ENCODE assay signal across 19 cellular contexts in genomic region chr12:93583993-93584392, GRCh38. TPM values are rescaled to one million over a fixed set of nuclear protein-coding genes. Genes with fewer than 3 reads are reported as not detected.
DNase-seq lines count a peak whose midpoint lies in the region; ATAC-seq and TF ChIP-seq lines count a peak whose summit lies in the region.
"Had no signal": no experiment of that assay in that cellular context is flagged by ENCODE, and none has a peak within 500 bp of the region (broad histone marks: within the 10 kb centered on the region; RNA-seq: fewer than 3 reads in every experiment).

No MANE protein-coding gene starts in this region.

- no peak for TF ChIP-seq CTCF in WTC11 (IDR thresholded peaks at IDR 0.05)
- TF ChIP-seq CTCF in parathyroid adenoma (IDR thresholded peaks at IDR 0.05): no peak

- H3K4me3 ChIP-seq in H7 (ENCODE audit: insufficient read depth, low read depth, low read length) (no peak overlapping the region), iPS-18a (ENCODE audit: low read length) (peak overlapping the region; percentile 26), parathyroid adenoma (ENCODE audit: low read depth, low read length) (no peak overlapping the region)
- H3K4me3 ChIP-seq: SK-N-MC had no signal

- peak; percentile 96 for ATAC-seq in WTC11

- H3K36me3 ChIP-seq in H7 (replicated peaks; ENCODE audit: control insufficient read depth, insufficient read depth, low read length) (no peaks in the 10 kb centered on the region), iPS-18a (ENCODE audit: control insufficient read depth, low read depth, low read length) (no peaks in the 10 kb centered on the region), parathyroid adenoma (ENCODE audit: control insufficient read depth, insufficient read depth, low read length) (no peaks in the 10 kb centered on the region)

- POLR2A ChIA-PET in WTC11 (lab: Charles Lee): interaction anchor here (0.6 to 2.3 kb wide), 2 partner anchors 11 to 13 kb away, joined by 3 to 11 read pairs; partner anchors contain the start of gene SOCS2
- POLR2A ChIA-PET in activated CD4-positive, alpha-beta memory T cell treated with anti-CD3 and anti-CD28 coated beads, Interleukin-2, amount 10 ng/mL, durations not matched to agents 7 days and 5 days (lab: Charles Lee): no interaction called here

- no peaks in the 10 kb centered on the region for H3K27me3 ChIP-seq in H7 (ENCODE audit: control insufficient read depth, insufficient read depth, low read length)
- no peaks in the 10 kb centered on the region for H3K27me3 ChIP-seq in iPS-18a (ENCODE audit: control insufficient read depth, insufficient read depth, low read length)
- H3K27me3 ChIP-seq in parathyroid adenoma (ENCODE audit: control insufficient read depth, insufficient read depth, low read length): no peaks in the 10 kb centered on the region

- H3K27me3 Mint-ChIP-seq in WTC11 (ENCODE audit: low read depth): no peaks in the 10 kb centered on the region
- H3K27me3 Mint-ChIP-seq in activated CD4-positive, alpha-beta memory T cell treated with anti-CD3 and anti-CD28 coated beads, Interleukin-2, amount 10 ng/mL, durations not matched to agents 7 days and 5 days: no peaks in the 10 kb centered on the region
- H3K27me3 Mint-ChIP-seq in activated T-helper 1 cell treated with anti-CD3 and anti-CD28 coated beads, Interleukin-12 subunit alpha, Interleukin-12 subunit beta, Interleukin-2, Interleukin-4 antibody, amounts not matched to agents 30 ng/mL and 10 ng/mL and 1 ng/mL, durations not matched to agents 14 hours and 24 hours and 36 hours (ENCODE audit: insufficient read depth): peaks cover 1% of the 10 kb centered on the region

- H3K27ac ChIP-seq in iPS-18a (ENCODE audit: low read length) (peak overlapping the region; percentile 76), parathyroid adenoma (peak overlapping the region; percentile 12)
- H3K27ac ChIP-seq: KMS-11, SK-N-MC had no signal

- H3K9ac ChIP-seq in iPS-18a (ENCODE audit: low read length) (peak overlapping the region; percentile 29), parathyroid adenoma (no peak overlapping the region)
- H3K9ac ChIP-seq: KMS-11 had no signal

- peaks cover 24% of the 10 kb centered on the region for H3K79me2 ChIP-seq in parathyroid adenoma

- peak overlapping the region; percentile 83 for H3K27ac Mint-ChIP-seq in WTC11
- no peak overlapping the region for H3K27ac Mint-ChIP-seq in activated CD4-positive, alpha-beta memory T cell treated with anti-CD3 and anti-CD28 coated beads, Interleukin-2, amount 10 ng/mL, durations not matched to agents 7 days and 5 days
- no peak overlapping the region for H3K27ac Mint-ChIP-seq in activated T-helper 1 cell treated with anti-CD3 and anti-CD28 coated beads, Interleukin-12 subunit alpha, Interleukin-12 subunit beta, Interleukin-2, Interleukin-4 antibody, amounts not matched to agents 30 ng/mL and 10 ng/mL and 1 ng/mL, durations not matched to agents 14 hours and 24 hours and 36 hours
- H3K27ac Mint-ChIP-seq: IgD-negative memory B cell had no signal

- no peak overlapping the region for H3K4me2 ChIP-seq in parathyroid adenoma (ENCODE audit: low read length)
- H3K4me2 ChIP-seq: KMS-11 had no signal

- H3K4me1 ChIP-seq in iPS-18a (ENCODE audit: control insufficient read depth, low read depth, low read length): peaks cover 30% of the 10 kb centered on the region
- peaks cover 30% of the 10 kb centered on the region for H3K4me1 ChIP-seq in parathyroid adenoma

- peak overlapping the region; percentile 22; the same call in 1 of the 2 replicates for H3K4me3 Mint-ChIP-seq in WTC11
- no peak overlapping the region for H3K4me3 Mint-ChIP-seq in activated CD4-positive, alpha-beta memory T cell treated with anti-CD3 and anti-CD28 coated beads, Interleukin-2, amount 10 ng/mL, durations not matched to agents 7 days and 5 days
- no peak overlapping the region for H3K4me3 Mint-ChIP-seq in activated T-helper 1 cell treated with anti-CD3 and anti-CD28 coated beads, Interleukin-12 subunit alpha, Interleukin-12 subunit beta, Interleukin-2, Interleukin-4 antibody, amounts not matched to agents 30 ng/mL and 10 ng/mL and 1 ng/mL, durations not matched to agents 14 hours and 24 hours and 36 hours
- H3K4me3 Mint-ChIP-seq: IgD-negative memory B cell had no signal

- no peak overlapping the region for H2AFZ ChIP-seq in parathyroid adenoma

- H3K36me3 Mint-ChIP-seq in WTC11: peaks cover 12% of the 10 kb centered on the region
- H3K36me3 Mint-ChIP-seq in activated CD4-positive, alpha-beta memory T cell treated with anti-CD3 and anti-CD28 coated beads, Interleukin-2, amount 10 ng/mL, durations not matched to agents 7 days and 5 days (ENCODE audit: low read depth): peaks cover 37% of the 10 kb centered on the region
- peaks cover 42% of the 10 kb centered on the region for H3K36me3 Mint-ChIP-seq in activated T-helper 1 cell treated with anti-CD3 and anti-CD28 coated beads, Interleukin-12 subunit alpha, Interleukin-12 subunit beta, Interleukin-2, Interleukin-4 antibody, amounts not matched to agents 30 ng/mL and 10 ng/mL and 1 ng/mL, durations not matched to agents 14 hours and 24 hours and 36 hours (ENCODE audit: low read depth)

- no peaks in the 10 kb centered on the region for H3K9me3 Mint-ChIP-seq in WTC11
- no peaks in the 10 kb centered on the region for H3K9me3 Mint-ChIP-seq in activated CD4-positive, alpha-beta memory T cell treated with anti-CD3 and anti-CD28 coated beads, Interleukin-2, amount 10 ng/mL, durations not matched to agents 7 days and 5 days
- no peaks in the 10 kb centered on the region for H3K9me3 Mint-ChIP-seq in activated T-helper 1 cell treated with anti-CD3 and anti-CD28 coated beads, Interleukin-12 subunit alpha, Interleukin-12 subunit beta, Interleukin-2, Interleukin-4 antibody, amounts not matched to agents 30 ng/mL and 10 ng/mL and 1 ng/mL, durations not matched to agents 14 hours and 24 hours and 36 hours
- H3K9me3 Mint-ChIP-seq: IgD-negative memory B cell had no signal

- intact Hi-C loops in activated T-helper 1 cell treated with anti-CD3 and anti-CD28 coated beads, Interleukin-12 subunit alpha, Interleukin-12 subunit beta, Interleukin-2, Interleukin-4 antibody, amounts not matched to agents 30 ng/mL and 10 ng/mL and 1 ng/mL, durations not matched to agents 14 hours and 24 hours and 36 hours (cut with micrococcal nuclease): no loop called here

- H3K9me3 ChIP-seq in iPS-18a (ENCODE audit: control insufficient read depth, low read depth, low read length) (no peaks in the 10 kb centered on the region), parathyroid adenoma (ENCODE audit: control insufficient read depth, low read length) (no peaks in the 10 kb centered on the region)

- H3K4me1 Mint-ChIP-seq in WTC11: peaks cover 54% of the 10 kb centered on the region
- peaks cover 19% of the 10 kb centered on the region for H3K4me1 Mint-ChIP-seq in activated CD4-positive, alpha-beta memory T cell treated with anti-CD3 and anti-CD28 coated beads, Interleukin-2, amount 10 ng/mL, durations not matched to agents 7 days and 5 days
- peaks cover 30% of the 10 kb centered on the region for H3K4me1 Mint-ChIP-seq in activated T-helper 1 cell treated with anti-CD3 and anti-CD28 coated beads, Interleukin-12 subunit alpha, Interleukin-12 subunit beta, Interleukin-2, Interleukin-4 antibody, amounts not matched to agents 30 ng/mL and 10 ng/mL and 1 ng/mL, durations not matched to agents 14 hours and 24 hours and 36 hours (ENCODE audit: low read depth)
- H3K4me1 Mint-ChIP-seq: IgD-negative memory B cell had no signal

- CTCF ChIA-PET in WTC11 (lab: Charles Lee): interaction anchor here (0.8 to 1.2 kb wide), 2 partner anchors 9 to 492 kb away, joined by 3 to 6 read pairs; no protein-coding TSS in a partner anchor
- CTCF ChIA-PET in activated CD4-positive, alpha-beta memory T cell treated with anti-CD3 and anti-CD28 coated beads, Interleukin-2, amount 10 ng/mL, durations not matched to agents 7 days and 5 days (lab: Charles Lee): interaction anchor here (1.1 to 1.7 kb wide), 2 partner anchors 274 to 518 kb away, joined by 3 to 5 read pairs; no protein-coding TSS in a partner anchor

- peak; percentile 41 for DNase-seq in H7
- no peak for DNase-seq in WTC11 (ENCODE audit: low spot score)
- no peak for DNase-seq in MV-4-11 (lab: John Stamatoyannopoulos, UW)
- DNase-seq in activated CD4-positive, alpha-beta memory T cell treated with anti-CD3 and anti-CD28 coated beads, Interleukin-2, amount 10 ng/mL, durations not matched to agents 7 days and 5 days: no peak
- DNase-seq in activated T-helper 1 cell treated with anti-CD3 and anti-CD28 coated beads, Interleukin-12 subunit alpha, Interleukin-12 subunit beta, Interleukin-2, Interleukin-4 antibody, amounts not matched to agents 30 ng/mL and 10 ng/mL and 1 ng/mL, durations not matched to agents 14 hours and 24 hours and 36 hours (ENCODE audit: low spot score): no peak
- DNase-seq: MM.1S, NCI-H1048, NCI-H1417 treated with DMSO at 0.1 percent for 48 hours, NCI-H1694 treated with DMSO at 0.1 percent for 48 hours, NCI-H2081, NCI-H2227 treated with DMSO at 0.1 percent for 48 hours, NCI-H69, OCI-M1, SIG-M5 had no signal

TF ChIP-seq in WTC11, 78 proteins besides CTCF, POLR2A, EP300 and RAD21 (continues in another document):
- TF ChIP-seq SOX15 (CRISPR knock-in tag; IDR thresholded peaks at IDR 0.05) (no peak), GTF2I (CRISPR knock-in tag; conservative IDR thresholded peaks at IDR 0.05) (no peak), ZBTB21 (CRISPR knock-in tag; IDR thresholded peaks at IDR 0.05; ENCODE audit: borderline replicate concordance) (no peak), ATF2 (CRISPR knock-in tag; IDR thresholded peaks at IDR 0.05; ENCODE audit: borderline replicate concordance, low read depth) (no peak), SMAD3 (CRISPR knock-in tag; IDR thresholded peaks at IDR 0.05; ENCODE audit: borderline replicate concordance) (no peak), ZNF671 (CRISPR knock-in tag; IDR thresholded peaks at IDR 0.05) (no peak), CBFB (CRISPR knock-in tag; IDR thresholded peaks at IDR 0.05; ENCODE audit: low read depth) (no peak)

RNA-seq across cellular contexts. Expression of gene SOCS2, which starts 11.5 kb away (rescaled TPM):
- 86.0 and 138 TPM in 2 replicates for total RNA-seq in H7 (2014; rRNA removed; shearing (Covaris generic))
- 31.7 to 44.4 TPM (median 32.9 TPM) in 3 replicates for total RNA-seq in WTC11 (2021)
- 10 to 100 TPM; 44.3 to 47.3 TPM for total RNA-seq in activated CD4-positive, alpha-beta memory T cell treated with anti-CD3 and anti-CD28 coated beads, Interleukin-2, amount 10 ng/mL, durations not matched to agents 7 days and 5 days
- 28.2 and 28.8 TPM in 2 replicates for total RNA-seq in activated T-helper 1 cell treated with anti-CD3 and anti-CD28 coated beads, Interleukin-12 subunit alpha, Interleukin-12 subunit beta, Interleukin-2, Interleukin-4 antibody, amounts not matched to agents 30 ng/mL and 10 ng/mL and 1 ng/mL, durations not matched to agents 14 hours and 24 hours and 36 hours
